35 cellular contexts compared by ENCODE assay signal in the genomic region with DNA sequence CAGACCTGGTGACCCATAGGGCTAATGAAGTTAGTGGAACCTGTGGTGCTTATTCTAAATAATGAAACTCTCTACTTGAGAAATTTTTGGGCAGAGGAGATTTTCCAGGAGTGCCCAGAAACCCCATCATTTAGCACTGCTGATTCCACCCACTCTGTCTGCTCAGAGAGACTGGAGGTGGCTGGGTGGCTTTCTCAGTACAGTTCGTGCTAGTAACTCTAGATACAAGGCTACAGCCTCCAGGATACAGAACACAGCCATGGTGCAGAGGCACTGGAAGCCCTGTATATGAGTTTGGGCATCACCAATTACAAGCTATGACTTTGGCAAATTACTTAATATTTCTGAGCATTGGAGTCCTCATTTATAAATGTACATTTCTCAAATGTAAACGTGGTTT. TPM values are rescaled to one million over a fixed set of nuclear protein-coding genes. Genes with fewer than 3 reads are reported as not detected.
"Had no signal": no experiment of that assay in that cellular context is flagged by ENCODE, and none has a peak within 500 bp of the region (broad histone marks: within the 10 kb centered on the region; RNA-seq: fewer than 3 reads in every experiment).

No MANE protein-coding gene starts in this region.

- H3K27ac ChIP-seq: body of pancreas, breast epithelium, Peyer's patch, SJSA1, VCaP had no signal

- H3K9me3 ChIP-seq: body of pancreas, breast epithelium, MG63, Peyer's patch, SJSA1, SK-N-SH had no signal

- H3K27me3 ChIP-seq: body of pancreas, breast epithelium, MG63, Peyer's patch had no signal

- H3K36me3 ChIP-seq: breast epithelium, MG63, Peyer's patch, SJSA1 had no signal

- DNase-seq: activated B cell treated with CpG ODN at 0.5 μM for 24 hours; activated CD4-positive, alpha-beta T cell treated with anti-CD3 and anti-CD28 coated beads for 4 hours; activated CD4-positive, alpha-beta T cell treated with anti-CD3 and anti-CD28 coated beads, Interleukin-2, amount 50 U/mL, for 4 hours; activated CD4-positive, CD25-positive, alpha-beta regulatory T cell treated with anti-CD3 and anti-CD28 coated beads, Interleukin-2, amount 50 U/mL, for 72 hours; activated CD8-positive, alpha-beta T cell treated with anti-CD3 and anti-CD28 coated beads for 36 hours; activated gamma-delta T cell; activated naive CD4-positive, alpha-beta T cell treated with Interleukin-2 at 50 U/mL for 16 hours; activated naive CD8-positive, alpha-beta T cell treated with anti-CD3 and anti-CD28 coated beads, Interleukin-2, amount 10 ng/mL, durations not matched to agents 7 days and 5 days; activated T-cell treated with anti-CD3 and anti-CD28 coated beads, Interleukin-2, amount 50 U/mL, for 1 hour; body of pancreas; cerebellar nuclear complex; Kasumi-1; KG1; MG63; NCI-H1048; NCI-H1105 treated with DMSO at 0.1 percent for 48 hours; NCI-H1436; NCI-H1694; NCI-H1930; NCI-H2081 treated with DMSO at 0.1 percent for 48 hours; NCI-H345; NCI-H524 treated with DMSO at 0.1 percent for 48 hours; PC-3; Peyer's patch; RPMI8226; SHP77 treated with DMSO at 0.1 percent for 48 hours; SK-N-SH; T-helper 17 cell had no signal

- H3K4me1 ChIP-seq: body of pancreas, breast epithelium, Peyer's patch, SJSA1 had no signal

- ATAC-seq: activated CD8-positive, alpha-beta T cell treated with anti-CD3 and anti-CD28 coated beads for 36 hours; body of pancreas; PC-3; T-helper 17 cell had no signal

- H3K4me2 ChIP-seq: SK-N-SH had no signal

- H3K4me3 ChIP-seq: body of pancreas, breast epithelium, MG63, Peyer's patch, SJSA1 had no signal

RNA-seq across cellular contexts. Expression of a gene that starts 32.4 kb away (rescaled TPM):
- total RNA-seq: activated B cell treated with CpG ODN at 0.5 μM for 24 hours; activated CD8-positive, alpha-beta T cell treated with anti-CD3 and anti-CD28 coated beads for 36 hours; activated naive CD8-positive, alpha-beta T cell treated with anti-CD3 and anti-CD28 coated beads, Interleukin-2, amount 10 ng/mL, durations not matched to agents 7 days and 5 days; activated T-helper 2 cell treated with anti-CD3 and anti-CD28 coated beads, Interferon-gamma antibody, Interleukin-2, Interleukin-4, amounts not matched to agents 10 μg/mL and 5 μg/mL and 100 μg/mL, durations not matched to agents 14 hours and 24 hours and 36 hours; astrocyte; body of pancreas; cardiac septum; NCI-H460; PC-3; Peyer's patch; SJSA1; T-helper 17 cell had no signal

RNA-seq across cellular contexts. Expression of a gene that starts 57.8 kb away (rescaled TPM):
- total RNA-seq: NCI-H460, Peyer's patch had no signal
